Comparison of ENCODE assay signal across 28 cellular contexts in genomic region chr20:60500038-60500701, GRCh38.
"Had no signal": no experiment of that assay in that cellular context is flagged by ENCODE, and none has a peak within 500 bp of the region (broad histone marks: within the 10 kb centered on the region; RNA-seq: fewer than 3 reads in every experiment).

No MANE protein-coding gene starts in this region.

- H3K4me1 ChIP-seq: parathyroid adenoma, psoas muscle, spleen, suprapubic skin, testis, tibial artery, transverse colon, upper lobe of right lung, vagina had no signal

- H2AFZ ChIP-seq: neural progenitor cell, parathyroid adenoma had no signal

- H3K9me3 ChIP-seq: ovary, psoas muscle, spleen, suprapubic skin, testis, tibial artery, transverse colon, upper lobe of right lung, vagina had no signal

- H3K27ac ChIP-seq: neural progenitor cell, ovary, parathyroid adenoma, psoas muscle, skin epidermis, spleen, suprapubic skin, testis, tibial artery, transverse colon, upper lobe of right lung, vagina had no signal

- H3K9ac ChIP-seq: neural progenitor cell, parathyroid adenoma had no signal

- ATAC-seq: psoas muscle; right cardiac atrium; sciatic nerve; stimulated activated memory B cell treated with anti-CD40 and anti-IgM and Interleukin-4, amounts not matched to agents 10 μg/mL and 1 μg/mL and 100 μg/mL, for 72 hours; stimulated activated naive CD8-positive, alpha-beta T cell treated with anti-CD3 and anti-CD28 coated beads, Interleukin-15, amount 100 ng/mL, for 72 hours; stimulated activated naive CD8-positive, alpha-beta T cell treated with anti-CD3 and anti-CD28 coated beads, Interleukin-15, Interleukin-2, amounts not matched to agents 100 U/mL and 50 U/mL, for 24 hours; upper lobe of right lung had no signal

- H3K36me3 ChIP-seq: neural progenitor cell, ovary, spleen, suprapubic skin, tibial artery, transverse colon, upper lobe of right lung, vagina had no signal

- H3K4me2 ChIP-seq: neural progenitor cell, smooth muscle cell had no signal

- H3K27me3 ChIP-seq: neural progenitor cell, ovary, spleen, testis, tibial artery, transverse colon, upper lobe of right lung, vagina had no signal

- DNase-seq: natural killer cell; occipital lobe; ovary; posterior cingulate gyrus; psoas muscle; right cardiac atrium; spleen; stimulated activated CD4-positive, alpha-beta T cell treated with anti-CD3 and anti-CD28 coated beads, Interleukin-12 subunit alpha, Interleukin-12 subunit beta, amount 100 ng/mL, for 4 hours; stimulated activated CD4-positive, alpha-beta T cell treated with anti-CD3 and anti-CD28 coated beads, Interleukin-1b, Interleukin-23, amount 100 ng/mL, for 48 hours; stimulated activated CD4-positive, alpha-beta T cell treated with anti-CD3 and anti-CD28 coated beads, Interleukin-4, amount 100 ng/mL, for 1 hour; stimulated activated CD4-positive, alpha-beta T cell treated with anti-CD3 and anti-CD28 coated beads, Interleukin-4, amount 100 ng/mL, for 4 hours; stimulated activated CD8-positive, alpha-beta memory T cell treated with anti-CD3 and anti-CD28 coated beads, Interleukin-4, amount 100 ng/mL, for 48 hours; stimulated activated naive CD4-positive, alpha-beta T cell; stimulated activated naive CD8-positive, alpha-beta T cell treated with anti-CD3 and anti-CD28 coated beads, Interleukin-15, amount 100 ng/mL, for 72 hours; stimulated activated naive CD8-positive, alpha-beta T cell treated with anti-CD3 and anti-CD28 coated beads, Interleukin-15, Interleukin-2, amounts not matched to agents 100 U/mL and 50 U/mL, for 24 hours; substantia nigra; testis; tibial artery; transverse colon; upper lobe of right lung had no signal

- H3K4me3 ChIP-seq: neural progenitor cell, ovary, psoas muscle, skin epidermis, smooth muscle cell, spleen, suprapubic skin, testis, tibial artery, transverse colon, upper lobe of right lung, vagina had no signal

- H3K79me2 ChIP-seq: parathyroid adenoma had no signal
